Comparison of ENCODE assay signal across 1 cellular context in genomic region chr18:3071676-3072075, GRCh38.
TF ChIP-seq lines count a peak whose summit lies in the region.

No MANE protein-coding gene starts in this region.

TF ChIP-seq in K562, 482 proteins besides CTCF, POLR2A, EP300 and RAD21:
- TF ChIP-seq CBFA2T3 (IDR thresholded peaks at IDR 0.05) = no peak
- no peak for TF ChIP-seq DIDO1 (tag; IDR thresholded peaks at IDR 0.05; ENCODE audit: low read depth)
- TF ChIP-seq CTBP1 (IDR thresholded peaks at IDR 0.05; ENCODE audit: borderline replicate concordance) = no peak
- no peak for TF ChIP-seq ZNF224 (CRISPR knock-in tag; IDR thresholded peaks at IDR 0.05)
- TF ChIP-seq KLF1 (tag; IDR thresholded peaks at IDR 0.05) = no peak
- TF ChIP-seq ETS1 (conservative IDR thresholded peaks at IDR 0.05; ENCODE audit: control insufficient read depth, low read depth, low read length) = no peak
